ENCODE assay signal across 8 cellular contexts in genomic region chr19:40403262-40403984, GRCh38.
A peak's percentile ranks its signal among the peaks of the same experiment; 100 is the strongest.
DNase-seq lines count a peak whose midpoint lies in the region; ATAC-seq lines count a peak whose summit lies in the region.

No MANE protein-coding gene starts in this region.

- H2AFZ ChIP-seq in ACC112 (ENCODE audit: low read length, unreplicated experiment), result peak overlapping the region; percentile 78

- H3K36me3 ChIP-seq in ACC112 (ENCODE audit: insufficient read depth, low read length) (no peaks in the 10 kb centered on the region), duodenal mucosa (ENCODE audit: control insufficient read depth in 1 of 2, insufficient read depth in 2 of 2, low read length in 2 of 2) (no peaks in the 10 kb centered on the region)

- H3K4me1 ChIP-seq in ACC112 (ENCODE audit: control insufficient read depth, insufficient read depth, low read length, unreplicated experiment), result no peaks in the 10 kb centered on the region
- peaks cover 4 to 11% of the 10 kb centered on the region in 2 donors for H3K4me1 ChIP-seq in duodenal mucosa (ENCODE audit: control insufficient read depth in 1 of 2, insufficient read depth in 2 of 2, low read length in 2 of 2)

- DNase-seq in NCI-H526 (lab: John Stamatoyannopoulos, UW) (peak; percentile 64 to 93), medulla oblongata (ENCODE audit: extremely low spot score) (peak; percentile 37)
- DNase-seq in activated CD4-positive, alpha-beta T cell treated with anti-CD3 and anti-CD28 coated beads, Interleukin-2, amount 50 U/mL, for 48 hours, result peak; percentile 93
- peak; percentile 69 for DNase-seq in stimulated activated CD8-positive, alpha-beta memory T cell treated with anti-CD3 and anti-CD28 coated beads, Interleukin-12 subunit alpha, Interleukin-12 subunit beta, amount 100 ng/mL, for 24 hours (ENCODE audit: extremely low read depth)

- ATAC-seq in GM18520 (IDR thresholded peaks at IDR 0.05; ENCODE audit: unreplicated experiment) (peak; percentile 28), HG03108 (IDR thresholded peaks at IDR 0.05; ENCODE audit: unreplicated experiment) (peak; percentile 53)

- H3K79me2 ChIP-seq in ACC112 (ENCODE audit: control insufficient read depth, insufficient read depth, low read length, unreplicated experiment), result no peaks in the 10 kb centered on the region

- H3K9ac ChIP-seq in duodenal mucosa (ENCODE audit: low read depth in 1 of 2, low read length in 2 of 2), result peak overlapping the region; percentile 43 to 48

- H3K9me3 ChIP-seq in duodenal mucosa (ENCODE audit: control insufficient read depth in 1 of 2, low read length in 2 of 2), result no peaks in the 10 kb centered on the region

- H3K27me3 ChIP-seq in ACC112 (ENCODE audit: insufficient read depth, low read length), result no peaks in the 10 kb centered on the region
- H3K27me3 ChIP-seq in duodenal mucosa (ENCODE audit: control insufficient read depth in 1 of 2, insufficient read depth in 2 of 2, low read length in 2 of 2), result no peaks in the 10 kb centered on the region

- H3K4me3 ChIP-seq in ACC112 (ENCODE audit: low read depth, low read length), result peak overlapping the region; percentile 75
- H3K4me3 ChIP-seq in duodenal mucosa (ENCODE audit: low read depth in 1 of 2, low read length in 2 of 2), result peak overlapping the region; percentile 62 to 70

- H3K27ac ChIP-seq in ACC112 (ENCODE audit: low read depth, low read length), result no peak overlapping the region
- H3K27ac ChIP-seq in duodenal mucosa (ENCODE audit: low read depth, low read length), result no peak overlapping the region

Comparison
In these comparisons a context has a peak if more than half of its experiments do, and no peak if none do; other contexts are left out.
1. DNase-seq: peak in every context shown above with its lines; median percentile 93 in activated CD4-positive, alpha-beta T cell treated with anti-CD3 and anti-CD28 coated beads, Interleukin-2, amount 50 U/mL, for 48 hours; 78 in NCI-H526; 69 in stimulated activated CD8-positive, alpha-beta memory T cell treated with anti-CD3 and anti-CD28 coated beads, Interleukin-12 subunit alpha, Interleukin-12 subunit beta, amount 100 ng/mL, for 24 hours; 37 in medulla oblongata.